In the genomic region with DNA sequence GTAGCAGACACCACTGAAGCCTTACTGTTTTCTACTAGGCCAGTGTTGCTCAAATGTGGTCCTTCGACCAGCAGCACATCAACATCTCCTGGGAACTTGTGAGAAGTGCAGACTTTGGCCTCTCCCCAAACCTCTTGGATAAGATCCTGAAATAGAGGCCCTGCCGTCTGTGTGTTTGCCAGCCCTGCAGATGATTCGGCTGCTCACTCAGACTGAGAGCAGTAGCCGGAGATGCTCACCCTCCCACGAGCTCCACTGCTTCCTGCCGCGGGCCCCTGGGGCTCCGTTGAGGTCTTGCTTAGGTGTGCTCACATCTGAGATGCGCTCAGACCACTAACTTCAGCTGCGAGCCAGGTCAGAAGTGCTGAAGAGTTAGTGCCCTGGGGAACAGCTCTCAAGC, we compare ENCODE assay signal across 2 cellular contexts.
A peak's percentile ranks its signal among the peaks of the same experiment; 100 is the strongest.
TF ChIP-seq lines count a peak whose summit lies in the region.

No MANE protein-coding gene starts in this region.

TF ChIP-seq in HepG2, 621 proteins besides CTCF, POLR2A, EP300 and RAD21:
- TF ChIP-seq, protein P1, sequence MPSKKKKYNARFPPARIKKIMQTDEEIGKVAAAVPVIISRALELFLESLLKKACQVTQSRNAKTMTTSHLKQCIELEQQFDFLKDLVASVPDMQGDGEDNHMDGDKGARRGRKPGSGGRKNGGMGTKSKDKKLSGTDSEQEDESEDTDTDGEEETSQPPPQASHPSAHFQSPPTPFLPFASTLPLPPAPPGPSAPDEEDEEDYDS (CRISPR knock-in tag; IDR thresholded peaks at IDR 0.05), result no peak
- TF ChIP-seq, protein P2, sequence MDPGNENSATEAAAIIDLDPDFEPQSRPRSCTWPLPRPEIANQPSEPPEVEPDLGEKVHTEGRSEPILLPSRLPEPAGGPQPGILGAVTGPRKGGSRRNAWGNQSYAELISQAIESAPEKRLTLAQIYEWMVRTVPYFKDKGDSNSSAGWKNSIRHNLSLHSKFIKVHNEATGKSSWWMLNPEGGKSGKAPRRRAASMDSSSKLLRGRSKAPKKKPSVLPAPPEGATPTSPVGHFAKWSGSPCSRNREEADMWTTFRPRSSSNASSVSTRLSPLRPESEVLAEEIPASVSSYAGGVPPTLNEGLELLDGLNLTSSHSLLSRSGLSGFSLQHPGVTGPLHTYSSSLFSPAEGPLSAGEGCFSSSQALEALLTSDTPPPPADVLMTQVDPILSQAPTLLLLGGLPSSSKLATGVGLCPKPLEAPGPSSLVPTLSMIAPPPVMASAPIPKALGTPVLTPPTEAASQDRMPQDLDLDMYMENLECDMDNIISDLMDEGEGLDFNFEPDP (CRISPR knock-in tag; conservative IDR thresholded peaks at IDR 0.05), result 0 out of 2 replicates have a peak, but pooled peaks have one; percentile 66
- no peak for TF ChIP-seq EEA1 (CRISPR knock-in tag; IDR thresholded peaks at IDR 0.05; ENCODE audit: borderline replicate concordance)

TF ChIP-seq in SK-N-SH, 30 proteins besides CTCF, POLR2A, EP300 and RAD21:
- TF ChIP-seq ELF1 (IDR thresholded peaks at IDR 0.05) (no peak), GATA2 (CRISPR knock-in tag; IDR thresholded peaks at IDR 0.05) (no peak), FOXM1 (IDR thresholded peaks at IDR 0.05; ENCODE audit: low read depth) (no peak), YY1 (IDR thresholded peaks at IDR 0.05; ENCODE audit: low read depth) (no peak), POLR2AphosphoS5 (IDR thresholded peaks at IDR 0.05; ENCODE audit: low read depth, low read length) (no peak), CHD2 (IDR thresholded peaks at IDR 0.05; ENCODE audit: low read length, partially characterized antibody) (no peak), TAF1 (IDR thresholded peaks at IDR 0.05; ENCODE audit: borderline replicate concordance, low read depth, low read length) (no peak)
- TF ChIP-seq, protein P3, sequence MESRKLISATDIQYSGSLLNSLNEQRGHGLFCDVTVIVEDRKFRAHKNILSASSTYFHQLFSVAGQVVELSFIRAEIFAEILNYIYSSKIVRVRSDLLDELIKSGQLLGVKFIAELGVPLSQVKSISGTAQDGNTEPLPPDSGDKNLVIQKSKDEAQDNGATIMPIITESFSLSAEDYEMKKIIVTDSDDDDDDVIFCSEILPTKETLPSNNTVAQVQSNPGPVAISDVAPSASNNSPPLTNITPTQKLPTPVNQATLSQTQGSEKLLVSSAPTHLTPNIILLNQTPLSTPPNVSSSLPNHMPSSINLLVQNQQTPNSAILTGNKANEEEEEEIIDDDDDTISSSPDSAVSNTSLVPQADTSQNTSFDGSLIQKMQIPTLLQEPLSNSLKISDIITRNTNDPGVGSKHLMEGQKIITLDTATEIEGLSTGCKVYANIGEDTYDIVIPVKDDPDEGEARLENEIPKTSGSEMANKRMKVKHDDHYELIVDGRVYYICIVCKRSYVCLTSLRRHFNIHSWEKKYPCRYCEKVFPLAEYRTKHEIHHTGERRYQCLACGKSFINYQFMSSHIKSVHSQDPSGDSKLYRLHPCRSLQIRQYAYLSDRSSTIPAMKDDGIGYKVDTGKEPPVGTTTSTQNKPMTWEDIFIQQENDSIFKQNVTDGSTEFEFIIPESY (IDR thresholded peaks at IDR 0.05; ENCODE audit: borderline replicate concordance, low read depth), result no peak
- TF ChIP-seq, protein P4, sequence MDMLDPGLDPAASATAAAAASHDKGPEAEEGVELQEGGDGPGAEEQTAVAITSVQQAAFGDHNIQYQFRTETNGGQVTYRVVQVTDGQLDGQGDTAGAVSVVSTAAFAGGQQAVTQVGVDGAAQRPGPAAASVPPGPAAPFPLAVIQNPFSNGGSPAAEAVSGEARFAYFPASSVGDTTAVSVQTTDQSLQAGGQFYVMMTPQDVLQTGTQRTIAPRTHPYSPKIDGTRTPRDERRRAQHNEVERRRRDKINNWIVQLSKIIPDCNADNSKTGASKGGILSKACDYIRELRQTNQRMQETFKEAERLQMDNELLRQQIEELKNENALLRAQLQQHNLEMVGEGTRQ (IDR thresholded peaks at IDR 0.05; ENCODE audit: borderline replicate concordance, low read depth, low read length), result no peak
TF ChIP-seq in SK-N-SH: peak in this region for 0.
